ENCODE assay signal across 8 cellular contexts in the genomic region with DNA sequence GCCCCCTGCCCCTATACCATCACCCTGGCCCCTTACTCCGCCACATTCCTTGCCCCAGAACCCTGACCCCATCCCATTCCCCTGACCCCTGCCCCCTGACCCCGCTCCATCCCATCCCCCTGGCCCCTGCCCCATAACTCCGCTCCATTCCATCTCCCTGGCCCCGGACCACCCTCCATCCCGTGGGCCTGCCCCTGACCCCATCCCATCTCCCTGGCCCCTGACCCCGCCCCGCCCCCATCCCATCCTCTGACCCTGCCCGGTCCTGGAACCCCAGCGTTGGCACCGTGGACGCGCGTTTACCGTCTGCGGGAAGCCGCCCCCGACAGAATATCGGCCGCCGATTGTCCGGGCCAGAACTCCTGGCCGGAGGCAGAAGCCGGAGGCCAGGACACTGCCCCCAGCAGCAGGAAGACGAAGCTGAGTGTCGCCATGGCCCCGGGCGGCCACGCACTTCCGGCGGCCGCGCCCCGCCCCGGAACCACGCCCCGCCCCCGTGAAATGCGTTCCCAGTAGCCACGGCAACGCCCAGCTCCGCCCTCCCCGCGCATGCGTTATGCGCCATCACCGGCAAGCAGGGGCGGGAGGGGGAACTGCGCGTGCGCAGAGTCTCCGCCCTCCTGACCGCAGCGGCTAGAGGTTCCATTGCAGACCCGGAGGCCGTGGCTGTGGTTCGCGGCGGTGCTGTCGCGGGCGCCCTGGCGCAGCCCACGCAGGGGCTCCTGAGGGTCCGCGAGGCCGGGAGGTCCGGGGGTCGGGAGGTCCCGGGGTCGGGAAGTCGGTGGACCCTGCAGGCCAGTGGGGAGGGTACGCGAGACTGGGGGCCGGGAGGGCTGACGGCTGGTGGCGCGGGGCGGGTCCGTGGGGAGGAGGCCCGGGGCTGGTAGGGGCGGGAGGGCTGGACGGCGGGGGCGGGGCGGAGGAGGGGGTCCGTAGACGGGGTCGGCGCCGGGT.
DNase-seq lines count a peak whose midpoint lies in the region; ATAC-seq and TF ChIP-seq lines count a peak whose summit lies in the region.

A gene with protein sequence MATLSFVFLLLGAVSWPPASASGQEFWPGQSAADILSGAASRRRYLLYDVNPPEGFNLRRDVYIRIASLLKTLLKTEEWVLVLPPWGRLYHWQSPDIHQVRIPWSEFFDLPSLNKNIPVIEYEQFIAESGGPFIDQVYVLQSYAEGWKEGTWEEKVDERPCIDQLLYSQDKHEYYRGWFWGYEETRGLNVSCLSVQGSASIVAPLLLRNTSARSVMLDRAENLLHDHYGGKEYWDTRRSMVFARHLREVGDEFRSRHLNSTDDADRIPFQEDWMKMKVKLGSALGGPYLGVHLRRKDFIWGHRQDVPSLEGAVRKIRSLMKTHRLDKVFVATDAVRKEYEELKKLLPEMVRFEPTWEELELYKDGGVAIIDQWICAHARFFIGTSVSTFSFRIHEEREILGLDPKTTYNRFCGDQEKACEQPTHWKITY (minus strand): TSS at position 458 of the 954 bp plus-strand sequence. CDS start 24 bp downstream, at position 434.

- H3K4me3 ChIP-seq in coronary artery = peak within 1 kb of the TSS; percentile 87

- DNase-seq in NCI-H748 treated with DMSO at 0.1 percent for 48 hours (lab: John Stamatoyannopoulos, UW) (peak; percentile 86), coronary artery (ENCODE audit: low spot score) (peak; percentile 98), left kidney (ENCODE audit: low read depth, low spot score) (peak; percentile 98)
- DNase-seq in activated CD4-positive, alpha-beta T cell treated with anti-CD3 and anti-CD28 coated beads, Interleukin-2, amount 50 U/mL, for 1 hour = peak; percentile 99
- DNase-seq in stimulated activated CD4-positive, alpha-beta T cell treated with anti-CD3 and anti-CD28 coated beads, Interleukin-1b, Interleukin-23, amount 100 ng/mL, for 48 hours = peak; percentile 98

- ATAC-seq in GM19397 (IDR thresholded peaks at IDR 0.05; ENCODE audit: unreplicated experiment) (peak; percentile 86), HG03565 (IDR thresholded peaks at IDR 0.05; ENCODE audit: unreplicated experiment) (peak; percentile 60)

- H3K27ac ChIP-seq in C4-2B (peak within 1 kb of the TSS; percentile 71), coronary artery (peak within 1 kb of the TSS; percentile 82 to 93)

- TF ChIP-seq CTCF in C4-2B (conservative IDR thresholded peaks at IDR 0.05) (no peak), coronary artery (IDR thresholded peaks at IDR 0.05) (no peak)

Comparison
In these comparisons a context has a peak if more than half of its experiments do, and no peak if none do; other contexts are left out.
1. Peak in every context shown above with its lines: DNase-seq, ATAC-seq, H3K4me3 ChIP-seq and H3K27ac ChIP-seq.